Comparison of ENCODE assay signal across 14 cellular contexts in genomic region chr13:92963029-92963428, GRCh38.
"Had no signal": no experiment of that assay in that cellular context is flagged by ENCODE, and none has a peak within 500 bp of the region (broad histone marks: within the 10 kb centered on the region; RNA-seq: fewer than 3 reads in every experiment).

No MANE protein-coding gene starts in this region.

- H3K27me3 ChIP-seq: body of pancreas, transverse colon had no signal

- H3K4me3 ChIP-seq: body of pancreas, transverse colon had no signal

- H3K36me3 ChIP-seq: transverse colon had no signal

- H3K4me1 ChIP-seq: transverse colon had no signal

- H3K9me3 ChIP-seq: body of pancreas, transverse colon had no signal

- DNase-seq: activated CD4-positive, alpha-beta memory T cell treated with anti-CD3 and anti-CD28 coated beads, Interleukin-2, amount 10 ng/mL, durations not matched to agents 7 days and 5 days; activated CD4-positive, alpha-beta T cell treated with anti-CD3 and anti-CD28 coated beads for 36 hours; activated naive CD4-positive, alpha-beta T cell treated with anti-CD3 and anti-CD28 coated beads, Interleukin-2, amount 10 ng/mL, durations not matched to agents 7 days and 5 days; activated T-cell treated with anti-CD3 and anti-CD28 coated beads, Interleukin-2, amount 50 U/mL, for 24 hours; body of pancreas; effector memory CD4-positive, alpha-beta T cell; naive thymus-derived CD4-positive, alpha-beta T cell; retina; stimulated activated CD4-positive, alpha-beta T cell treated with anti-CD3 and anti-CD28 coated beads, Interleukin-15, amount 100 ng/mL, for 24 hours; stimulated activated CD4-positive, alpha-beta T cell treated with anti-CD3 and anti-CD28 coated beads, Interleukin-4, amount 100 ng/mL, for 24 hours; stimulated activated naive CD4-positive, alpha-beta T cell; transverse colon had no signal

- H3K27ac ChIP-seq: body of pancreas, epithelial cell of prostate, transverse colon, VCaP had no signal
